Comparison of ENCODE assay signal across 37 cellular contexts in genomic region chr7:40966693-40967092, GRCh38.
"Had no signal": no experiment of that assay in that cellular context is flagged by ENCODE, and none has a peak within 500 bp of the region (broad histone marks: within the 10 kb centered on the region; RNA-seq: fewer than 3 reads in every experiment).

No MANE protein-coding gene starts in this region.

- H3K9me3 Mint-ChIP-seq: activated CD4-positive, alpha-beta T cell treated with anti-CD3 and anti-CD28 coated beads, Interleukin-2, amount 10 ng/mL, durations not matched to agents 7 days and 5 days; activated naive CD4-positive, alpha-beta T cell treated with anti-CD3 and anti-CD28 coated beads, Interleukin-2, amount 50 U/mL, for 24 hours; activated naive CD8-positive, alpha-beta T cell treated with anti-CD3 and anti-CD28 coated beads, Interleukin-2, amount 10 ng/mL, durations not matched to agents 7 days and 5 days; activated T-helper 2 cell treated with anti-CD3 and anti-CD28 coated beads, Interferon-gamma antibody, Interleukin-2, Interleukin-4, amounts not matched to agents 10 μg/mL and 5 μg/mL and 100 μg/mL, durations not matched to agents 14 hours and 24 hours and 36 hours had no signal

- ATAC-seq: activated CD4-positive, alpha-beta T cell treated with anti-CD3 and anti-CD28 coated beads for 36 hours; activated CD8-positive, alpha-beta T cell treated with anti-CD3 and anti-CD28 coated beads, Interleukin-2, amount 10 ng/mL, durations not matched to agents 7 days and 5 days; PC-3; Right ventricle myocardium inferior; SK-N-SH treated with all-trans-retinoic acid at 6 μM for 48 hours; T-cell; T-helper 17 cell had no signal

- H3K27ac ChIP-seq: ascending aorta, Peyer's patch, RWPE1 had no signal

- H3K4me3 Mint-ChIP-seq: activated CD4-positive, alpha-beta T cell treated with anti-CD3 and anti-CD28 coated beads for 36 hours; activated CD4-positive, alpha-beta T cell treated with anti-CD3 and anti-CD28 coated beads, Interleukin-2, amount 10 ng/mL, durations not matched to agents 7 days and 5 days; activated CD8-positive, alpha-beta T cell treated with anti-CD3 and anti-CD28 coated beads, Interleukin-2, amount 10 ng/mL, durations not matched to agents 7 days and 5 days; activated naive CD4-positive, alpha-beta T cell treated with anti-CD3 and anti-CD28 coated beads, Interleukin-2, amount 50 U/mL, for 24 hours; activated naive CD8-positive, alpha-beta T cell treated with anti-CD3 and anti-CD28 coated beads, Interleukin-2, amount 10 ng/mL, durations not matched to agents 7 days and 5 days; activated T-cell treated with anti-CD3 and anti-CD28 coated beads, Interleukin-2, amount 50 U/mL, for 24 hours; brain; T-cell; T-helper 17 cell had no signal

- H3K27ac Mint-ChIP-seq: activated CD4-positive, alpha-beta T cell treated with anti-CD3 and anti-CD28 coated beads for 36 hours; activated CD4-positive, alpha-beta T cell treated with anti-CD3 and anti-CD28 coated beads, Interleukin-2, amount 10 ng/mL, durations not matched to agents 7 days and 5 days; activated CD8-positive, alpha-beta T cell treated with anti-CD3 and anti-CD28 coated beads, Interleukin-2, amount 10 ng/mL, durations not matched to agents 7 days and 5 days; activated naive CD4-positive, alpha-beta T cell treated with anti-CD3 and anti-CD28 coated beads, Interleukin-2, amount 50 U/mL, for 24 hours; activated naive CD8-positive, alpha-beta T cell treated with anti-CD3 and anti-CD28 coated beads, Interleukin-2, amount 10 ng/mL, durations not matched to agents 7 days and 5 days; activated T-cell treated with anti-CD3 and anti-CD28 coated beads, Interleukin-2, amount 50 U/mL, for 24 hours; activated T-helper 2 cell treated with anti-CD3 and anti-CD28 coated beads, Interferon-gamma antibody, Interleukin-2, Interleukin-4, amounts not matched to agents 10 μg/mL and 5 μg/mL and 100 μg/mL, durations not matched to agents 14 hours and 24 hours and 36 hours; brain; T-cell; T-helper 17 cell had no signal

- H3K4me1 Mint-ChIP-seq: activated CD4-positive, alpha-beta T cell treated with anti-CD3 and anti-CD28 coated beads for 36 hours; activated CD4-positive, alpha-beta T cell treated with anti-CD3 and anti-CD28 coated beads, Interleukin-2, amount 10 ng/mL, durations not matched to agents 7 days and 5 days; activated naive CD4-positive, alpha-beta T cell treated with anti-CD3 and anti-CD28 coated beads, Interleukin-2, amount 50 U/mL, for 24 hours; activated naive CD8-positive, alpha-beta T cell treated with anti-CD3 and anti-CD28 coated beads, Interleukin-2, amount 10 ng/mL, durations not matched to agents 7 days and 5 days; brain; T-cell; T-helper 17 cell had no signal

- H3K27me3 ChIP-seq: ascending aorta, MG63, Peyer's patch had no signal

- H3K27me3 Mint-ChIP-seq: activated CD4-positive, alpha-beta T cell treated with anti-CD3 and anti-CD28 coated beads for 36 hours; activated CD4-positive, alpha-beta T cell treated with anti-CD3 and anti-CD28 coated beads, Interleukin-2, amount 10 ng/mL, durations not matched to agents 7 days and 5 days; activated naive CD4-positive, alpha-beta T cell treated with anti-CD3 and anti-CD28 coated beads, Interleukin-2, amount 50 U/mL, for 24 hours; activated naive CD8-positive, alpha-beta T cell treated with anti-CD3 and anti-CD28 coated beads, Interleukin-2, amount 10 ng/mL, durations not matched to agents 7 days and 5 days; activated T-cell treated with anti-CD3 and anti-CD28 coated beads, Interleukin-2, amount 50 U/mL, for 24 hours; T-cell; T-helper 17 cell had no signal

- H3K9me3 ChIP-seq: ascending aorta, Peyer's patch had no signal

- DNase-seq: activated CD4-positive, alpha-beta T cell treated with anti-CD3 and anti-CD28 coated beads for 36 hours; activated CD4-positive, alpha-beta T cell treated with anti-CD3 and anti-CD28 coated beads, Interleukin-2, amount 10 ng/mL, durations not matched to agents 7 days and 5 days; activated CD4-positive, alpha-beta T cell treated with anti-CD3 and anti-CD28 coated beads, Interleukin-2, amount 50 U/mL, for 48 hours; activated CD8-positive, alpha-beta T cell treated with anti-CD3 and anti-CD28 coated beads, Interleukin-2, amount 10 ng/mL, durations not matched to agents 7 days and 5 days; activated gamma-delta T cell; activated naive CD4-positive, alpha-beta T cell treated with Interleukin-2 at 50 U/mL for 16 hours; activated naive CD8-positive, alpha-beta T cell treated with anti-CD3 and anti-CD28 coated beads, Interleukin-2, amount 10 ng/mL, durations not matched to agents 7 days and 5 days; activated T-cell treated with anti-CD3 and anti-CD28 coated beads, Interleukin-2, amount 50 U/mL, for 24 hours; amygdala; cerebellar nuclear complex; Kasumi-1; KBM-7; MG63; NCI-H1048; NCI-H1105 treated with DMSO at 0.1 percent for 48 hours; NCI-H1436; NCI-H1694; NCI-H1930; NCI-H2081 treated with DMSO at 0.1 percent for 48 hours; NCI-H226; NCI-H446 treated with DMSO at 0.1 percent for 48 hours; NCI-H524; NCI-H69; NCI-H82; PC-3; Peyer's patch; SIG-M5; T-cell; T-helper 17 cell; T-helper 9 cell had no signal

- H3K4me3 ChIP-seq: ascending aorta, MG63, Peyer's patch had no signal

- H3K36me3 Mint-ChIP-seq: activated naive CD8-positive, alpha-beta T cell treated with anti-CD3 and anti-CD28 coated beads, Interleukin-2, amount 10 ng/mL, durations not matched to agents 7 days and 5 days; brain; T-cell had no signal

- H3K4me1 ChIP-seq: ascending aorta, Peyer's patch had no signal

- H3K36me3 ChIP-seq: MG63, Peyer's patch had no signal
